Comparison of ENCODE assay signal across 29 cellular contexts in genomic region chr9:80602291-80602690, GRCh38.
"Had no signal": no experiment of that assay in that cellular context is flagged by ENCODE, and none has a peak within 500 bp of the region (broad histone marks: within the 10 kb centered on the region; RNA-seq: fewer than 3 reads in every experiment).

No MANE protein-coding gene starts in this region.

- DNase-seq: activated CD4-positive, alpha-beta memory T cell treated with anti-CD3 and anti-CD28 coated beads, Interleukin-2, amount 10 ng/mL, durations not matched to agents 7 days and 5 days; activated CD4-positive, alpha-beta T cell treated with anti-CD3 and anti-CD28 coated beads for 1 hour; activated CD4-positive, alpha-beta T cell treated with anti-CD3 and anti-CD28 coated beads for 48 hours; activated CD4-positive, CD25-positive, alpha-beta regulatory T cell; activated CD8-positive, alpha-beta memory T cell treated with anti-CD3 and anti-CD28 coated beads for 24 hours; activated CD8-positive, alpha-beta memory T cell treated with anti-CD3 and anti-CD28 coated beads, Interleukin-2, amount 10 ng/mL, durations not matched to agents 7 days and 5 days; activated CD8-positive, alpha-beta memory T cell treated with anti-CD3 and anti-CD28 coated beads, Interleukin-2, amount 50 U/mL, for 48 hours; activated effector memory CD4-positive, alpha-beta T cell treated with Interleukin-2 at 50 U/mL for 16 hours; activated naive CD4-positive, alpha-beta T cell treated with anti-CD3 and anti-CD28 coated beads, Interleukin-2, amount 10 ng/mL, durations not matched to agents 7 days and 5 days; activated naive CD8-positive, alpha-beta T cell treated with anti-CD3 and anti-CD28 coated beads, Interleukin-2, amount 50 U/mL, for 24 hours; activated T-cell treated with anti-CD3 and anti-CD28 coated beads, Interleukin-2, amount 50 U/mL, for 48 hours; anterior cingulate cortex; central memory CD4-positive, alpha-beta T cell; NCI-H1092 treated with DMSO at 0.1 percent for 48 hours; NCI-H1417; NCI-H187 treated with DMSO at 0.1 percent for 48 hours; NCI-H2081; NCI-H226; NCI-H446 treated with DMSO at 0.1 percent for 48 hours; NCI-H526; NCI-H748 treated with DMSO at 0.1 percent for 48 hours; NK-92 treated with Interleukin-12 subunit alpha and Interleukin-12 subunit beta, amount 100 ng/mL, for 24 hours; Right ventricle myocardium superior; SW 1271; T-helper 1 cell; T-helper 2 cell; T-helper 9 cell; WERI-Rb-1 had no signal

- H3K27ac ChIP-seq: coronary artery, WERI-Rb-1 had no signal
